15 cellular contexts compared by ENCODE assay signal in genomic region chr19:55098716-55099556, GRCh38. TPM values are rescaled to one million over a fixed set of nuclear protein-coding genes. Genes with fewer than 3 reads are reported as not detected.
A peak's percentile ranks its signal among the peaks of the same experiment; 100 is the strongest.
DNase-seq lines count a peak whose midpoint lies in the region; ATAC-seq, FAIRE-seq and TF ChIP-seq lines count a peak whose summit lies in the region.
"Had no signal": no experiment of that assay in that cellular context is flagged by ENCODE, and none has a peak within 500 bp of the region (broad histone marks: within the 10 kb centered on the region; RNA-seq: fewer than 3 reads in every experiment).

No MANE protein-coding gene starts in this region.

- 94% methylated on average over 21 of the region's 27 CpGs for WGBS in HepG2 (ENCODE audit: low lambda C conversion rate)

- H3K27ac ChIP-seq in HL-60 (replicated peaks) (peak overlapping the region; percentile 34), HepG2 (ENCODE audit: extremely low read length, insufficient read depth, low read length) (no peak overlapping the region)

- CTCF ChIA-PET in HepG2 (lab: Yijun Ruan, JAX; ENCODE audit: low intra/inter-chr PET ratio, low total read pairs), result interaction anchor here (1.0 kb wide), 2 partner anchors 10 to 34 kb away, joined by 4 to 5 read pairs; no protein-coding TSS in a partner anchor

- intact Hi-C loops in dendritic cell treated with granulocyte-macrophage colony-stimulating factor and Interleukin-4, amounts not matched to agents 40 ng/mL and 50 ng/mL, for 4 days (cut with micrococcal nuclease), result loop anchor here (2.0 kb wide), 1 partner anchor 18 kb away; the partner anchor contains the start of gene PPP1R12C
- intact Hi-C loops in HepG2 (cut with micrococcal nuclease; ENCODE audit: unreplicated experiment), result no loop called here

- no peak for FAIRE-seq in HepG2 (lab: Jason Lieb, UNC)

- H2AFZ ChIP-seq in HepG2 (ENCODE audit: low read length), result no peak overlapping the region

- no peak overlapping the region for H3K4me3 ChIP-seq in HL-60 (replicated peaks; ENCODE audit: insufficient read depth, low read length)
- no peak overlapping the region for H3K4me3 ChIP-seq in HepG2 (replicated peaks in 1 of 3; ENCODE audit: insufficient read depth in 1 of 3, low read depth in 2 of 3, low read length in 3 of 3)

- no peak for TF ChIP-seq EP300 in HepG2 (IDR thresholded peaks at IDR 0.05; ENCODE audit: low read depth in 2 of 2, low read length in 2 of 2)
- TF ChIP-seq EP300 in HepG2 (CRISPR knock-in tag; IDR thresholded peaks at IDR 0.05; ENCODE audit: borderline replicate concordance), result no peak

- peak; percentile 51 for ATAC-seq in HepG2
- no peak for ATAC-seq in HG03571 (IDR thresholded peaks at IDR 0.05; ENCODE audit: unreplicated experiment)
- no peak for ATAC-seq in HG02885 (IDR thresholded peaks at IDR 0.05; ENCODE audit: poor library complexity, unreplicated experiment)
- ATAC-seq: activated CD8-positive, alpha-beta memory T cell treated with anti-CD3 and anti-CD28 coated beads, Interleukin-2, amount 10 ng/mL, durations not matched to agents 7 days and 5 days had no signal

- H3K4me3 Mint-ChIP-seq in dendritic cell treated with granulocyte-macrophage colony-stimulating factor and Interleukin-4, amounts not matched to agents 40 ng/mL and 50 ng/mL, for 4 days, result no peak overlapping the region
- H3K4me3 Mint-ChIP-seq: activated CD8-positive, alpha-beta memory T cell treated with anti-CD3 and anti-CD28 coated beads, Interleukin-2, amount 10 ng/mL, durations not matched to agents 7 days and 5 days; activated naive CD8-positive, alpha-beta T cell treated with anti-CD3 and anti-CD28 coated beads for 36 hours had no signal

- POLR2A ChIA-PET in HepG2 (lab: Yijun Ruan, JAX), result no interaction called here

- no TSS peak for BruUV-seq in HepG2 (replicated peaks; lab: Mats Ljungman, UMichigan)

- H4K20me1 ChIP-seq in HepG2 (ENCODE audit: insufficient read depth, low read length), result 0 out of 2 replicates have a peak, but pooled peaks cover 2% of the 10 kb centered on the region

- no peaks in the 10 kb centered on the region for H3K27me3 Mint-ChIP-seq in dendritic cell treated with granulocyte-macrophage colony-stimulating factor and Interleukin-4, amounts not matched to agents 40 ng/mL and 50 ng/mL, for 4 days
- H3K27me3 Mint-ChIP-seq: activated CD8-positive, alpha-beta memory T cell treated with anti-CD3 and anti-CD28 coated beads, Interleukin-2, amount 10 ng/mL, durations not matched to agents 7 days and 5 days; activated naive CD8-positive, alpha-beta T cell treated with anti-CD3 and anti-CD28 coated beads for 36 hours had no signal

- TF ChIP-seq POLR2A in HepG2 (IDR thresholded peaks at IDR 0.05; ENCODE audit: insufficient read depth in 1 of 2, low read depth in 2 of 2, low read length in 2 of 2), result no peak

- no peaks in the 10 kb centered on the region for H3K9me3 ChIP-seq in HepG2 (ENCODE audit: low read length)

- no peaks in the 10 kb centered on the region for H3K79me2 ChIP-seq in HepG2 (ENCODE audit: insufficient read depth, low read length)

- H3K9me3 Mint-ChIP-seq in dendritic cell treated with granulocyte-macrophage colony-stimulating factor and Interleukin-4, amounts not matched to agents 40 ng/mL and 50 ng/mL, for 4 days, result no peaks in the 10 kb centered on the region
- H3K9me3 Mint-ChIP-seq: activated naive CD8-positive, alpha-beta T cell treated with anti-CD3 and anti-CD28 coated beads for 36 hours had no signal

- H3K4me1 Mint-ChIP-seq in dendritic cell treated with granulocyte-macrophage colony-stimulating factor and Interleukin-4, amounts not matched to agents 40 ng/mL and 50 ng/mL, for 4 days (ENCODE audit: low read depth), result peaks cover 49% of the 10 kb centered on the region
- H3K4me1 Mint-ChIP-seq: activated CD8-positive, alpha-beta memory T cell treated with anti-CD3 and anti-CD28 coated beads, Interleukin-2, amount 10 ng/mL, durations not matched to agents 7 days and 5 days; activated naive CD8-positive, alpha-beta T cell treated with anti-CD3 and anti-CD28 coated beads for 36 hours had no signal

- no peak overlapping the region for H3K4me2 ChIP-seq in HepG2 (ENCODE audit: low read depth, low read length)

- in situ Hi-C loops in HepG2 (cut with HindIII; ENCODE audit: extremely low pct_ligation_motif_present, low pct_unique_long_range_greater_than_20kb), result no loop called here

- DNase-seq in AG08396 (ENCODE audit: low spot score), result peak; percentile 7
- peak; percentile 41 to 47 for DNase-seq in HL-60 (ENCODE audit: low read depth in 1 of 2, low spot score in 1 of 2)
- no peak for DNase-seq in HepG2 (ENCODE audit: low spot score)
- no peak for DNase-seq in 8988T
- DNase-seq in activated CD4-positive, alpha-beta T cell treated with anti-CD3 and anti-CD28 coated beads for 4 hours, result no peak
- DNase-seq: activated CD8-positive, alpha-beta memory T cell treated with anti-CD3 and anti-CD28 coated beads, Interleukin-2, amount 10 ng/mL, durations not matched to agents 7 days and 5 days; activated naive CD8-positive, alpha-beta T cell treated with anti-CD3 and anti-CD28 coated beads for 36 hours; mesendoderm; NCI-H1436; NCI-H526 treated with DMSO at 0.1 percent for 48 hours; occipital lobe; SIG-M5 had no signal

- H3K4me1 ChIP-seq in HepG2 (ENCODE audit: insufficient read depth, low read length), result peaks cover 16% of the 10 kb centered on the region

- H3K9ac ChIP-seq in HepG2 (ENCODE audit: insufficient read depth, low read depth, low read length), result no peak overlapping the region

- peak overlapping the region; percentile 55 for H3K27ac Mint-ChIP-seq in dendritic cell treated with granulocyte-macrophage colony-stimulating factor and Interleukin-4, amounts not matched to agents 40 ng/mL and 50 ng/mL, for 4 days
- H3K27ac Mint-ChIP-seq: activated CD8-positive, alpha-beta memory T cell treated with anti-CD3 and anti-CD28 coated beads, Interleukin-2, amount 10 ng/mL, durations not matched to agents 7 days and 5 days; activated naive CD8-positive, alpha-beta T cell treated with anti-CD3 and anti-CD28 coated beads for 36 hours had no signal

- no peak for TF ChIP-seq RAD21 in HepG2 (CRISPR knock-in tag; IDR thresholded peaks at IDR 0.05)

- H3K27me3 ChIP-seq in HL-60 (ENCODE audit: insufficient read depth, poor library complexity, severe bottlenecking) (no peaks in the 10 kb centered on the region), HepG2 (ENCODE audit: control insufficient read depth in 1 of 2, insufficient read depth in 2 of 2, low read length in 2 of 2) (no peaks in the 10 kb centered on the region)

- TF ChIP-seq CTCF in HL-60 (IDR thresholded peaks at IDR 0.05; ENCODE audit: insufficient read depth, low read length), result peak; percentile 7
- peak; percentile 17 for TF ChIP-seq CTCF in HepG2 (CRISPR knock-in tag; IDR thresholded peaks at IDR 0.05)

- H3K36me3 Mint-ChIP-seq in dendritic cell treated with granulocyte-macrophage colony-stimulating factor and Interleukin-4, amounts not matched to agents 40 ng/mL and 50 ng/mL, for 4 days (ENCODE audit: low read depth), result peaks cover 95% of the 10 kb centered on the region

- peaks cover 2 to 19% of the 10 kb centered on the region in 2 experiments; a peak in 4 of 5 replicates for H3K36me3 ChIP-seq in HepG2 (replicated peaks in 1 of 2; ENCODE audit: control insufficient read depth in 1 of 2, insufficient read depth in 2 of 2, low read length in 2 of 2)

RNA-seq across cellular contexts. Expression of gene PPP1R12C, which starts 18.5 kb away (rescaled TPM):
- 13.0 and 29.7 TPM in 2 replicates for total RNA-seq in HepG2 (2016; rRNA removed; fragmentation: Illumina TruSeq; extraction: Trizol)
- total RNA-seq in HepG2 (2016; cell fraction: cytosol; rRNA removed; fragmentation: Illumina TruSeq; extraction: Trizol; ENCODE audit: low read depth), result 8.7 and 9.6 TPM in 2 replicates
- total RNA-seq in HepG2 (2016; cell fraction: insoluble cytoplasmic fraction; rRNA removed; fragmentation: Illumina TruSeq; extraction: Trizol), result 10.7 and 30.4 TPM in 2 replicates
- total RNA-seq in HepG2 (2016; cell fraction: membrane; rRNA removed; fragmentation: Illumina TruSeq; extraction: Trizol), result 16.0 and 19.8 TPM in 2 replicates
- total RNA-seq in HepG2 (2016; cell fraction: nucleus; rRNA removed; fragmentation: Illumina TruSeq; extraction: Trizol), result 33.8 and 39.8 TPM in 2 replicates
- 30.3 and 40.4 TPM in 2 replicates for polyA plus RNA-seq in HepG2 (2011; rRNA removed)
- polyA plus RNA-seq in HepG2 (2011; cell fraction: cytosol; rRNA removed), result 13.1 and 19.7 TPM in 2 replicates
- 234 and 309 TPM in 2 replicates for polyA plus RNA-seq in HepG2 (2011; cell fraction: nucleus; rRNA removed)
- polyA plus RNA-seq in HepG2 (2012), result 30.8 and 39.8 TPM in 2 replicates
- polyA plus RNA-seq in HepG2 (2016; cell fraction: cytosol; fragmentation: Illumina TruSeq; extraction: Trizol; ENCODE audit: low read depth), result 16.9 and 17.6 TPM in 2 replicates
- polyA plus RNA-seq in HepG2 (2016; cell fraction: insoluble cytoplasmic fraction; fragmentation: Illumina TruSeq; extraction: Trizol; ENCODE audit: low read depth), result 21.3 and 29.2 TPM in 2 replicates
- 27.6 and 31.9 TPM in 2 replicates for polyA plus RNA-seq in HepG2 (2016; cell fraction: membrane; fragmentation: Illumina TruSeq; extraction: Trizol; ENCODE audit: low read depth)
- polyA plus RNA-seq in HepG2 (2016; cell fraction: nucleus; fragmentation: Illumina TruSeq; extraction: Trizol; ENCODE audit: insufficient read depth, low read depth), result 194 and 196 TPM in 2 replicates
- polyA minus RNA-seq in HepG2 (2011; rRNA and poly(A)+ RNA removed; ENCODE audit: low replicate concordance), result 20.6 and 25.3 TPM in 2 replicates
- 6.3 and 6.7 TPM in 2 replicates for polyA minus RNA-seq in HepG2 (2011; cell fraction: cytosol; rRNA and poly(A)+ RNA removed)
- polyA minus RNA-seq in HepG2 (2011; cell fraction: nucleus; rRNA and poly(A)+ RNA removed), result 22.7 and 26.5 TPM in 2 replicates

RNA-seq across cellular contexts. Expression of gene EPS8L1, which starts 23.3 kb away (rescaled TPM):
- total RNA-seq in HepG2 (2016; rRNA removed; fragmentation: Illumina TruSeq; extraction: Trizol), result 2.3 and 3.0 TPM in 2 replicates
- total RNA-seq in HepG2 (2016; cell fraction: cytosol; rRNA removed; fragmentation: Illumina TruSeq; extraction: Trizol; ENCODE audit: low read depth), result 0.79 and 0.91 TPM in 2 replicates
- total RNA-seq in HepG2 (2016; cell fraction: insoluble cytoplasmic fraction; rRNA removed; fragmentation: Illumina TruSeq; extraction: Trizol), result 1.4 and 2.2 TPM in 2 replicates
- 2.6 and 2.9 TPM in 2 replicates for total RNA-seq in HepG2 (2016; cell fraction: membrane; rRNA removed; fragmentation: Illumina TruSeq; extraction: Trizol)
- total RNA-seq in HepG2 (2016; cell fraction: nucleus; rRNA removed; fragmentation: Illumina TruSeq; extraction: Trizol), result 0.84 and 1.3 TPM in 2 replicates
- 6.3 and 6.6 TPM in 2 replicates for polyA plus RNA-seq in HepG2 (2011; rRNA removed)
- 3.0 and 4.2 TPM in 2 replicates for polyA plus RNA-seq in HepG2 (2011; cell fraction: cytosol; rRNA removed)
- polyA plus RNA-seq in HepG2 (2011; cell fraction: nucleus; rRNA removed), result 27.8 and 31.9 TPM in 2 replicates
- 5.0 and 6.5 TPM in 2 replicates for polyA plus RNA-seq in HepG2 (2012)
- polyA plus RNA-seq in HepG2 (2016; cell fraction: cytosol; fragmentation: Illumina TruSeq; extraction: Trizol; ENCODE audit: low read depth), result 1.6 and 1.7 TPM in 2 replicates
- polyA plus RNA-seq in HepG2 (2016; cell fraction: insoluble cytoplasmic fraction; fragmentation: Illumina TruSeq; extraction: Trizol; ENCODE audit: low read depth), result 1.4 and 2.0 TPM in 2 replicates
- polyA plus RNA-seq in HepG2 (2016; cell fraction: membrane; fragmentation: Illumina TruSeq; extraction: Trizol; ENCODE audit: low read depth), result 2.0 TPM in 2 replicates
- 6.3 and 7.4 TPM in 2 replicates for polyA plus RNA-seq in HepG2 (2016; cell fraction: nucleus; fragmentation: Illumina TruSeq; extraction: Trizol; ENCODE audit: insufficient read depth, low read depth)
- 4.0 and 6.3 TPM in 2 replicates for polyA minus RNA-seq in HepG2 (2011; rRNA and poly(A)+ RNA removed; ENCODE audit: low replicate concordance)
- 0.88 and 1.4 TPM in 2 replicates for polyA minus RNA-seq in HepG2 (2011; cell fraction: cytosol; rRNA and poly(A)+ RNA removed)
- polyA minus RNA-seq in HepG2 (2011; cell fraction: nucleus; rRNA and poly(A)+ RNA removed), result 3.4 and 3.7 TPM in 2 replicates

RNA-seq across cellular contexts. Expression of gene RDH13, which starts 36.0 kb away (rescaled TPM):
- total RNA-seq in HepG2 (2016; rRNA removed; fragmentation: Illumina TruSeq; extraction: Trizol), result 19.1 and 21.5 TPM in 2 replicates
- 7.5 and 7.8 TPM in 2 replicates for total RNA-seq in HepG2 (2016; cell fraction: cytosol; rRNA removed; fragmentation: Illumina TruSeq; extraction: Trizol; ENCODE audit: low read depth)
- total RNA-seq in HepG2 (2016; cell fraction: insoluble cytoplasmic fraction; rRNA removed; fragmentation: Illumina TruSeq; extraction: Trizol), result 15.8 and 21.1 TPM in 2 replicates
- total RNA-seq in HepG2 (2016; cell fraction: membrane; rRNA removed; fragmentation: Illumina TruSeq; extraction: Trizol), result 11.8 and 12.8 TPM in 2 replicates
- 17.4 and 22.3 TPM in 2 replicates for total RNA-seq in HepG2 (2016; cell fraction: nucleus; rRNA removed; fragmentation: Illumina TruSeq; extraction: Trizol)
- 13.4 and 16.6 TPM in 2 replicates for polyA plus RNA-seq in HepG2 (2011; rRNA removed)
- polyA plus RNA-seq in HepG2 (2011; cell fraction: cytosol; rRNA removed), result 9.7 and 11.4 TPM in 2 replicates
- polyA plus RNA-seq in HepG2 (2011; cell fraction: nucleus; rRNA removed), result 30.1 and 32.4 TPM in 2 replicates
- polyA plus RNA-seq in HepG2 (2012), result 11.5 and 13.1 TPM in 2 replicates
- 4.2 and 4.4 TPM in 2 replicates for polyA plus RNA-seq in HepG2 (2016; cell fraction: cytosol; fragmentation: Illumina TruSeq; extraction: Trizol; ENCODE audit: low read depth)
- 14.5 and 16.2 TPM in 2 replicates for polyA plus RNA-seq in HepG2 (2016; cell fraction: insoluble cytoplasmic fraction; fragmentation: Illumina TruSeq; extraction: Trizol; ENCODE audit: low read depth)
- polyA plus RNA-seq in HepG2 (2016; cell fraction: membrane; fragmentation: Illumina TruSeq; extraction: Trizol; ENCODE audit: low read depth), result 5.8 and 6.5 TPM in 2 replicates
- 30.4 and 34.3 TPM in 2 replicates for polyA plus RNA-seq in HepG2 (2016; cell fraction: nucleus; fragmentation: Illumina TruSeq; extraction: Trizol; ENCODE audit: insufficient read depth, low read depth)
- polyA minus RNA-seq in HepG2 (2011; rRNA and poly(A)+ RNA removed; ENCODE audit: low replicate concordance), result 35.2 and 54.3 TPM in 2 replicates
- polyA minus RNA-seq in HepG2 (2011; cell fraction: cytosol; rRNA and poly(A)+ RNA removed), result 8.1 and 16.8 TPM in 2 replicates
- 29.1 and 32.1 TPM in 2 replicates for polyA minus RNA-seq in HepG2 (2011; cell fraction: nucleus; rRNA and poly(A)+ RNA removed)

RNA-seq across cellular contexts. Expression of gene TNNT1, which starts 50.1 kb away (rescaled TPM):
- 1.3 and 1.4 TPM in 2 replicates for total RNA-seq in HepG2 (2016; rRNA removed; fragmentation: Illumina TruSeq; extraction: Trizol)
- 0.91 and 3.3 TPM in 2 replicates for total RNA-seq in HepG2 (2016; cell fraction: cytosol; rRNA removed; fragmentation: Illumina TruSeq; extraction: Trizol; ENCODE audit: low read depth)
- 1.3 and 1.5 TPM in 2 replicates for total RNA-seq in HepG2 (2016; cell fraction: insoluble cytoplasmic fraction; rRNA removed; fragmentation: Illumina TruSeq; extraction: Trizol)
- 3.2 and 3.6 TPM in 2 replicates for total RNA-seq in HepG2 (2016; cell fraction: membrane; rRNA removed; fragmentation: Illumina TruSeq; extraction: Trizol)
- total RNA-seq in HepG2 (2016; cell fraction: nucleus; rRNA removed; fragmentation: Illumina TruSeq; extraction: Trizol), result 0.99 and 1.1 TPM in 2 replicates
- 1.3 and 2.4 TPM in 2 replicates for polyA plus RNA-seq in HepG2 (2011; rRNA removed)
- 2.1 and 2.2 TPM in 2 replicates for polyA plus RNA-seq in HepG2 (2011; cell fraction: cytosol; rRNA removed)
- polyA plus RNA-seq in HepG2 (2011; cell fraction: nucleus; rRNA removed), result 1.6 and 1.8 TPM in 2 replicates
- 1.8 and 3.8 TPM in 2 replicates for polyA plus RNA-seq in HepG2 (2012)
- 3.1 and 3.6 TPM in 2 replicates for polyA plus RNA-seq in HepG2 (2016; cell fraction: cytosol; fragmentation: Illumina TruSeq; extraction: Trizol; ENCODE audit: low read depth)
- polyA plus RNA-seq in HepG2 (2016; cell fraction: insoluble cytoplasmic fraction; fragmentation: Illumina TruSeq; extraction: Trizol; ENCODE audit: low read depth), result 0.81 and 1.7 TPM in 2 replicates
- 2.3 and 3.5 TPM in 2 replicates for polyA plus RNA-seq in HepG2 (2016; cell fraction: membrane; fragmentation: Illumina TruSeq; extraction: Trizol; ENCODE audit: low read depth)
- 1.7 and 2.1 TPM in 2 replicates for polyA plus RNA-seq in HepG2 (2016; cell fraction: nucleus; fragmentation: Illumina TruSeq; extraction: Trizol; ENCODE audit: insufficient read depth, low read depth)
- 0.64 and 6.2 TPM in 2 replicates for polyA minus RNA-seq in HepG2 (2011; rRNA and poly(A)+ RNA removed; ENCODE audit: low replicate concordance)
- 2.5 TPM in 1 of 2 replicates, not detected in the other for polyA minus RNA-seq in HepG2 (2011; cell fraction: cytosol; rRNA and poly(A)+ RNA removed)
- 1.0 TPM in 1 of 2 replicates, not detected in the other for polyA minus RNA-seq in HepG2 (2011; cell fraction: nucleus; rRNA and poly(A)+ RNA removed)
- total RNA-seq: activated naive CD8-positive, alpha-beta T cell treated with anti-CD3 and anti-CD28 coated beads for 36 hours; occipital lobe had no signal

RNA-seq across cellular contexts. Expression of gene TNNI3, which starts 58.6 kb away (rescaled TPM):
- total RNA-seq in HepG2 (2016; rRNA removed; fragmentation: Illumina TruSeq; extraction: Trizol), result 3.5 and 3.7 TPM in 2 replicates
- total RNA-seq in HepG2 (2016; cell fraction: cytosol; rRNA removed; fragmentation: Illumina TruSeq; extraction: Trizol; ENCODE audit: low read depth), result 1.9 and 3.2 TPM in 2 replicates
- 3.8 and 5.6 TPM in 2 replicates for total RNA-seq in HepG2 (2016; cell fraction: insoluble cytoplasmic fraction; rRNA removed; fragmentation: Illumina TruSeq; extraction: Trizol)
- 2.0 and 2.4 TPM in 2 replicates for total RNA-seq in HepG2 (2016; cell fraction: membrane; rRNA removed; fragmentation: Illumina TruSeq; extraction: Trizol)
- 1.6 and 2.3 TPM in 2 replicates for total RNA-seq in HepG2 (2016; cell fraction: nucleus; rRNA removed; fragmentation: Illumina TruSeq; extraction: Trizol)
- polyA plus RNA-seq in HepG2 (2011; rRNA removed), result 3.7 TPM in 2 replicates
- polyA plus RNA-seq in HepG2 (2011; cell fraction: cytosol; rRNA removed), result 4.8 and 5.7 TPM in 2 replicates
- 2.4 and 3.1 TPM in 2 replicates for polyA plus RNA-seq in HepG2 (2011; cell fraction: nucleus; rRNA removed)
- 4.6 and 9.0 TPM in 2 replicates for polyA plus RNA-seq in HepG2 (2012)
- polyA plus RNA-seq in HepG2 (2016; cell fraction: cytosol; fragmentation: Illumina TruSeq; extraction: Trizol; ENCODE audit: low read depth), result 1.5 and 2.8 TPM in 2 replicates
- polyA plus RNA-seq in HepG2 (2016; cell fraction: insoluble cytoplasmic fraction; fragmentation: Illumina TruSeq; extraction: Trizol; ENCODE audit: low read depth), result 4.3 and 5.1 TPM in 2 replicates
- 1.1 and 1.6 TPM in 2 replicates for polyA plus RNA-seq in HepG2 (2016; cell fraction: membrane; fragmentation: Illumina TruSeq; extraction: Trizol; ENCODE audit: low read depth)
- polyA plus RNA-seq in HepG2 (2016; cell fraction: nucleus; fragmentation: Illumina TruSeq; extraction: Trizol; ENCODE audit: insufficient read depth, low read depth), result 3.4 TPM in 2 replicates
- polyA minus RNA-seq in HepG2 (2011; rRNA and poly(A)+ RNA removed; ENCODE audit: low replicate concordance), result 0.48 and 0.75 TPM in 2 replicates
- polyA minus RNA-seq in HepG2 (2011; cell fraction: cytosol; rRNA and poly(A)+ RNA removed), result not detected in 2 replicates
- not detected in 2 replicates for polyA minus RNA-seq in HepG2 (2011; cell fraction: nucleus; rRNA and poly(A)+ RNA removed)
- total RNA-seq: activated CD8-positive, alpha-beta memory T cell treated with anti-CD3 and anti-CD28 coated beads, Interleukin-2, amount 10 ng/mL, durations not matched to agents 7 days and 5 days; occipital lobe had no signal

Comparison
In these comparisons a context has a peak if more than half of its experiments do, and no peak if none do; other contexts are left out.
1. DNase-seq: peak in AG08396 (single experiment) and HL-60 (2 of 2); none in HepG2 (single experiment), 8988T (single experiment) and activated CD4-positive, alpha-beta T cell treated with anti-CD3 and anti-CD28 coated beads for 4 hours (0 of 2).